Comparison of ENCODE assay signal across 22 cellular contexts in genomic region chrX:119466970-119467369, GRCh38. TPM values are rescaled to one million over a fixed set of nuclear protein-coding genes. Genes with fewer than 3 reads are reported as not detected.
A peak's percentile ranks its signal among the peaks of the same experiment; 100 is the strongest.
DNase-seq lines count a peak whose midpoint lies in the region; ATAC-seq, FAIRE-seq and TF ChIP-seq lines count a peak whose summit lies in the region.
"Had no signal": no experiment of that assay in that cellular context is flagged by ENCODE, and none has a peak within 500 bp of the region (broad histone marks: within the 10 kb centered on the region; RNA-seq: fewer than 3 reads in every experiment).

No MANE protein-coding gene starts in this region.

- H3K9ac ChIP-seq in HepG2 (ENCODE audit: insufficient read depth, low read depth, low read length) = no peak overlapping the region
- H3K9ac ChIP-seq: KMS-11 had no signal

- H3K4me3 Mint-ChIP-seq in T-helper 1 cell treated with Interleukin-12 subunit alpha and Interleukin-12 subunit beta and Interleukin-4 antibody, amounts not matched to agents 30 μg/mL and 1 μg/mL, for 36 hours = peak overlapping the region; percentile 23

- H3K27me3 ChIP-seq in HepG2 (ENCODE audit: control insufficient read depth in 1 of 2, insufficient read depth in 2 of 2, low read length in 2 of 2) = no peaks in the 10 kb centered on the region; a peak in 1 of 5 replicates
- H3K27me3 ChIP-seq in stomach = no peaks in the 10 kb centered on the region
- H3K27me3 ChIP-seq: BE2C had no signal

- no peak for ATAC-seq in HepG2
- ATAC-seq in GM19324 (IDR thresholded peaks at IDR 0.05; ENCODE audit: low FRiP score, unreplicated experiment) = no peak
- no peak for ATAC-seq in HG03378 (IDR thresholded peaks at IDR 0.05; ENCODE audit: unreplicated experiment)
- ATAC-seq: PC-3, SK-N-SH treated with all-trans-retinoic acid at 6 μM for 48 hours had no signal

- H3K27ac Mint-ChIP-seq in T-helper 1 cell treated with Interleukin-12 subunit alpha and Interleukin-12 subunit beta and Interleukin-4 antibody, amounts not matched to agents 30 μg/mL and 1 μg/mL, for 36 hours = no peak overlapping the region

- TF ChIP-seq POLR2A in HepG2 (IDR thresholded peaks at IDR 0.05; ENCODE audit: insufficient read depth in 1 of 2, low read depth in 2 of 2, low read length in 2 of 2) (no peak), stomach (IDR thresholded peaks at IDR 0.05) (no peak)

- intact Hi-C loops in OCI-LY7 (cut with micrococcal nuclease; ENCODE audit: unreplicated experiment) (no loop called here), HepG2 (cut with micrococcal nuclease; ENCODE audit: unreplicated experiment) (loop anchor here (5.0 kb wide), 1 partner anchor 45 kb away; no protein-coding TSS in a partner anchor), stomach (cut with DNase I; ENCODE audit: low total_unique reads) (no loop called here)

- CTCF ChIA-PET in OCI-LY7 (lab: Charles Lee; ENCODE audit: unreplicated experiment) (interaction anchor here (1.0 kb wide), 1 partner anchor 86 kb away, joined by 3 read pairs; no protein-coding TSS in a partner anchor), HepG2 (lab: Yijun Ruan, JAX; ENCODE audit: low intra/inter-chr PET ratio, low total read pairs) (no interaction called here)

- DNase-seq in T-helper 1 cell (no peak), OCI-LY7 (ENCODE audit: low spot score) (no peak), HepG2 (ENCODE audit: low spot score) (no peak), stomach (no peak), G401 (ENCODE audit: low spot score) (no peak)
- DNase-seq: BE2C; CD4-positive, CD25-positive, alpha-beta regulatory T cell; DMS79; NCI-H1417; NCI-H187; NCI-H2107; NCI-H510A treated with DMSO at 0.1 percent for 48 hours; NCI-H82; PC-3; SIG-M5 had no signal

- POLR2A ChIA-PET in OCI-LY7 (lab: Charles Lee) (interaction anchor here (0.6 kb wide), 1 partner anchor 41 kb away, joined by 5 read pairs; no protein-coding TSS in a partner anchor), HepG2 (lab: Yijun Ruan, JAX) (interaction anchor here (1.4 kb wide), 1 partner anchor 11 kb away, joined by 5 read pairs; no protein-coding TSS in a partner anchor)

- H3K9me3 Mint-ChIP-seq in T-helper 1 cell treated with Interleukin-12 subunit alpha and Interleukin-12 subunit beta and Interleukin-4 antibody, amounts not matched to agents 30 μg/mL and 1 μg/mL, for 36 hours = no peaks in the 10 kb centered on the region
- H3K9me3 Mint-ChIP-seq: CD4-positive, CD25-positive, alpha-beta regulatory T cell had no signal

- TF ChIP-seq RAD21 in HepG2 (CRISPR knock-in tag; IDR thresholded peaks at IDR 0.05) = no peak

- TF ChIP-seq EP300 in HepG2 (IDR thresholded peaks at IDR 0.05; ENCODE audit: low read depth in 2 of 2, low read length in 2 of 2) (no peak), HepG2 (CRISPR knock-in tag; IDR thresholded peaks at IDR 0.05; ENCODE audit: borderline replicate concordance) (no peak), stomach (IDR thresholded peaks at IDR 0.05) (no peak)

- no peaks in the 10 kb centered on the region for H3K27me3 Mint-ChIP-seq in T-helper 1 cell treated with Interleukin-12 subunit alpha and Interleukin-12 subunit beta and Interleukin-4 antibody, amounts not matched to agents 30 μg/mL and 1 μg/mL, for 36 hours (ENCODE audit: low read depth)
- H3K27me3 Mint-ChIP-seq: CD4-positive, CD25-positive, alpha-beta regulatory T cell had no signal

- H3K27ac ChIP-seq in OCI-LY7 (ENCODE audit: low read depth, low read length, poor library complexity, severe bottlenecking) = no peak overlapping the region
- H3K27ac ChIP-seq in HepG2 (ENCODE audit: extremely low read length, insufficient read depth, low read length) = peak overlapping the region; percentile 76
- peak overlapping the region in 4 of 5 donors; percentile 96 to 98 (median 98) for H3K27ac ChIP-seq in stomach
- H3K27ac ChIP-seq: KMS-11 had no signal

- H3K4me3 ChIP-seq in OCI-LY7 (ENCODE audit: low read depth, low read length, poor library complexity, severe bottlenecking) (no peak overlapping the region), HepG2 (replicated peaks in 1 of 3; ENCODE audit: insufficient read depth in 1 of 3, low read depth in 2 of 3, low read length in 3 of 3) (no peak overlapping the region), stomach (no peak overlapping the region)

- H3K36me3 ChIP-seq in OCI-LY7 (ENCODE audit: insufficient read depth, low read length) = peaks cover 28% of the 10 kb centered on the region
- peaks cover 3 to 15% of the 10 kb centered on the region in 2 experiments; a peak in 4 of 5 replicates for H3K36me3 ChIP-seq in HepG2 (replicated peaks in 1 of 2; ENCODE audit: control insufficient read depth in 1 of 2, insufficient read depth in 2 of 2, low read length in 2 of 2)
- peaks cover 12 to 21% (median 20%) of the 10 kb centered on the region in 4 donors for H3K36me3 ChIP-seq in stomach

- in situ Hi-C loops in HepG2 (cut with HindIII; ENCODE audit: extremely low pct_ligation_motif_present, low pct_unique_long_range_greater_than_20kb) = no loop called here
- in situ Hi-C loops in G401 (cut with HindIII; ENCODE audit: low sequenced_read_pairs) = no loop called here

- H3K9me3 ChIP-seq in OCI-LY7 (ENCODE audit: low read length) = no peaks in the 10 kb centered on the region
- no peaks in the 10 kb centered on the region for H3K9me3 ChIP-seq in HepG2 (ENCODE audit: low read length)
- H3K9me3 ChIP-seq in stomach = no peaks in the 10 kb centered on the region
- H3K9me3 ChIP-seq: BE2C had no signal

- H3K4me1 ChIP-seq in OCI-LY7 (ENCODE audit: insufficient read depth, low read length, poor library complexity, severe bottlenecking) (peaks cover 21% of the 10 kb centered on the region), HepG2 (ENCODE audit: insufficient read depth, low read length) (peaks cover 29% of the 10 kb centered on the region), stomach (peaks cover 0 to 20% (median 8%) of the 10 kb centered on the region in 4 donors)
- H3K4me1 ChIP-seq: BE2C had no signal

- FAIRE-seq in HepG2 (lab: Jason Lieb, UNC) = no peak
- FAIRE-seq: D721Med, H54 had no signal

- no peak overlapping the region for H2AFZ ChIP-seq in OCI-LY7 (ENCODE audit: low read length)
- no peak overlapping the region for H2AFZ ChIP-seq in HepG2 (ENCODE audit: low read length)

- TF ChIP-seq CTCF in OCI-LY7 (conservative IDR thresholded peaks at IDR 0.05; ENCODE audit: low read length) = no peak
- TF ChIP-seq CTCF in HepG2 (CRISPR knock-in tag; IDR thresholded peaks at IDR 0.05) = no peak
- TF ChIP-seq CTCF in stomach (IDR thresholded peaks at IDR 0.05) = no peak

- whole genome bisulfite sequencing in HepG2 (ENCODE audit: low lambda C conversion rate) = 28% methylated on average over 3 of the region's 3 CpGs
- 31 to 70% (median 58%) methylated on average over 3 of the region's 3 CpGs for WGBS in stomach, 5 donors

- H4K20me1 ChIP-seq in OCI-LY7 (ENCODE audit: insufficient read depth, low read length) (peaks cover 16% of the 10 kb centered on the region), HepG2 (ENCODE audit: insufficient read depth, low read length) (peaks cover 8% of the 10 kb centered on the region)

- H3K79me2 ChIP-seq in OCI-LY7 (ENCODE audit: insufficient read depth, low read depth, low read length) (peaks cover 10% of the 10 kb centered on the region), HepG2 (ENCODE audit: insufficient read depth, low read length) (peaks cover 11% of the 10 kb centered on the region)

- peaks cover 18% of the 10 kb centered on the region for H3K36me3 Mint-ChIP-seq in T-helper 1 cell treated with Interleukin-12 subunit alpha and Interleukin-12 subunit beta and Interleukin-4 antibody, amounts not matched to agents 30 μg/mL and 1 μg/mL, for 36 hours (ENCODE audit: low read depth)

- H3K9me2 ChIP-seq in OCI-LY7 (ENCODE audit: insufficient read depth, low read length) = no peaks in the 10 kb centered on the region

- BruUV-seq in OCI-LY7 (replicated peaks; lab: Mats Ljungman, UMichigan) (TSS peak; percentile 65), HepG2 (replicated peaks; lab: Mats Ljungman, UMichigan) (no TSS peak)

- H3K4me2 ChIP-seq in OCI-LY7 (ENCODE audit: low read length) (peak overlapping the region; percentile 93; the same call in 1 of the 2 replicates), HepG2 (ENCODE audit: low read depth, low read length) (peak overlapping the region; percentile 74)

- H3K4me1 Mint-ChIP-seq in T-helper 1 cell treated with Interleukin-12 subunit alpha and Interleukin-12 subunit beta and Interleukin-4 antibody, amounts not matched to agents 30 μg/mL and 1 μg/mL, for 36 hours (ENCODE audit: low read depth) = peaks cover 8% of the 10 kb centered on the region

TF ChIP-seq in HepG2, 621 proteins besides CTCF, POLR2A, EP300 and RAD21 (continues in another document):
- TF ChIP-seq SAP130 (CRISPR knock-in tag; IDR thresholded peaks at IDR 0.05; ENCODE audit: low read depth) = no peak

RNA-seq across cellular contexts. Expression of gene SLC25A5, which starts 1.3 kb away (rescaled TPM):
- total RNA-seq in OCI-LY7 (2014; rRNA removed; shearing (Covaris generic)) = 203 and 231 TPM in 2 replicates
- 525 and 531 TPM in 2 replicates for total RNA-seq in OCI-LY7 (2022)
- total RNA-seq in HepG2 (2016; rRNA removed; fragmentation: Illumina TruSeq; extraction: Trizol) = 300 and 472 TPM in 2 replicates
- total RNA-seq in HepG2 (2016; cell fraction: cytosol; rRNA removed; fragmentation: Illumina TruSeq; extraction: Trizol; ENCODE audit: low read depth) = 168 and 187 TPM in 2 replicates
- total RNA-seq in HepG2 (2016; cell fraction: insoluble cytoplasmic fraction; rRNA removed; fragmentation: Illumina TruSeq; extraction: Trizol) = 312 and 459 TPM in 2 replicates
- total RNA-seq in HepG2 (2016; cell fraction: membrane; rRNA removed; fragmentation: Illumina TruSeq; extraction: Trizol) = 296 and 308 TPM in 2 replicates
- total RNA-seq in HepG2 (2016; cell fraction: nucleus; rRNA removed; fragmentation: Illumina TruSeq; extraction: Trizol) = 148 TPM in 2 replicates
- 356 and 402 TPM in 2 replicates for polyA plus RNA-seq in HepG2 (2011; rRNA removed)
- polyA plus RNA-seq in HepG2 (2011; cell fraction: cytosol; rRNA removed) = 679 and 773 TPM in 2 replicates
- polyA plus RNA-seq in HepG2 (2011; cell fraction: nucleus; rRNA removed) = 192 and 211 TPM in 2 replicates
- 586 and 628 TPM in 2 replicates for polyA plus RNA-seq in HepG2 (2012)
- 295 and 308 TPM in 2 replicates for polyA plus RNA-seq in HepG2 (2016; cell fraction: cytosol; fragmentation: Illumina TruSeq; extraction: Trizol; ENCODE audit: low read depth)
- polyA plus RNA-seq in HepG2 (2016; cell fraction: insoluble cytoplasmic fraction; fragmentation: Illumina TruSeq; extraction: Trizol; ENCODE audit: low read depth) = 691 and 717 TPM in 2 replicates
- 394 and 413 TPM in 2 replicates for polyA plus RNA-seq in HepG2 (2016; cell fraction: membrane; fragmentation: Illumina TruSeq; extraction: Trizol; ENCODE audit: low read depth)
- 277 and 278 TPM in 2 replicates for polyA plus RNA-seq in HepG2 (2016; cell fraction: nucleus; fragmentation: Illumina TruSeq; extraction: Trizol; ENCODE audit: insufficient read depth, low read depth)
- polyA minus RNA-seq in HepG2 (2011; rRNA and poly(A)+ RNA removed; ENCODE audit: low replicate concordance) = 640 and 785 TPM in 2 replicates
- polyA minus RNA-seq in HepG2 (2011; cell fraction: cytosol; rRNA and poly(A)+ RNA removed) = 273 and 289 TPM in 2 replicates
- polyA minus RNA-seq in HepG2 (2011; cell fraction: nucleus; rRNA and poly(A)+ RNA removed) = 64.6 and 78.3 TPM in 2 replicates
- 100 to 1,000 TPM; 108 to 324 (median 153) TPM for total RNA-seq in stomach
- 100 to 1,000 TPM; 330 to 907 (median 549) TPM for polyA plus RNA-seq in stomach
- total RNA-seq in G401 (2014; rRNA removed; shearing (Covaris generic)) = 127 and 170 TPM in 2 replicates
